In the genomic region with DNA sequence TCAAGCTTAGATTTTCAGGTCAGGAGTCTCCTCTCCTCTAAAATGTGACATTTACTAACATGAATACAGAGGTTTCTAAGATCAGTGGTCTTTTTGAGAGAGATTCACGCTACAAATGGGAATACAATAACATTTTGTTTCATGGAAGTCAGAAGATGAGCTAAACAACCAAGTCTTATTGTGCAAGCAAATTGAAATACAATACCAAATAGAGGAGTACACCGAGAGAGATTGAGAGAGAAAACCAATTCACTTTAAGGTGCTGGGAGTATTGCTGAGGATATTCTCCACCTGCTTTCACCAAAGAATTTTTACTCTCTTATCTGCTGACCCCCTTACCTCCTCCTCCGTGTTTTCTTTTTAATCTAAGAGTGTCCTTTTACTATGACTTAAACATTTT, we compare ENCODE assay signal across 18 cellular contexts. TPM values are rescaled to one million over a fixed set of nuclear protein-coding genes. Genes with fewer than 3 reads are reported as not detected.
DNase-seq lines count a peak whose midpoint lies in the region; ATAC-seq and TF ChIP-seq lines count a peak whose summit lies in the region.
"Had no signal": no experiment of that assay in that cellular context is flagged by ENCODE, and none has a peak within 500 bp of the region (broad histone marks: within the 10 kb centered on the region; RNA-seq: fewer than 3 reads in every experiment).

No MANE protein-coding gene starts in this region.

- no peak for DNase-seq in activated CD8-positive, alpha-beta T cell treated with anti-CD3 and anti-CD28 coated beads for 36 hours
- no peak for DNase-seq in activated CD8-positive, alpha-beta T cell treated with anti-CD3 and anti-CD28 coated beads, Interleukin-2, amount 10 ng/mL, durations not matched to agents 7 days and 5 days
- peak; percentile 86 for DNase-seq in globus pallidus (ENCODE audit: low spot score)
- no peak for DNase-seq in stimulated activated effector memory CD8-positive, alpha-beta T cell treated with anti-CD3 and anti-CD28 coated beads, Interleukin-12 subunit alpha, Interleukin-12 subunit beta, amount 100 ng/mL, for 72 hours (ENCODE audit: low spot score in 2 of 2)
- no peak for DNase-seq in MV-4-11 (lab: John Stamatoyannopoulos, UW)
- DNase-seq: DMS 273 treated with DMSO at 0.1 percent for 48 hours; DND-41; HFFc6; NCI-H1436; NCI-H2029 treated with DMSO at 0.1 percent for 48 hours; NCI-H446 treated with DMSO at 0.1 percent for 48 hours; NK-92 treated with Interleukin-12 subunit alpha and Interleukin-12 subunit beta, amount 100 ng/mL, for 24 hours; Peyer's patch had no signal

- no peaks in the 10 kb centered on the region for H3K27me3 Mint-ChIP-seq in activated CD8-positive, alpha-beta T cell treated with anti-CD3 and anti-CD28 coated beads for 36 hours
- H3K27me3 Mint-ChIP-seq in activated CD8-positive, alpha-beta T cell treated with anti-CD3 and anti-CD28 coated beads, Interleukin-2, amount 10 ng/mL, durations not matched to agents 7 days and 5 days (ENCODE audit: low read depth) = no peaks in the 10 kb centered on the region
- H3K27me3 Mint-ChIP-seq: B cell had no signal

- TF ChIP-seq CTCF in activated CD8-positive, alpha-beta T cell treated with anti-CD3 and anti-CD28 coated beads for 36 hours (IDR thresholded peaks at IDR 0.05) = no peak

- H3K27ac Mint-ChIP-seq in activated CD8-positive, alpha-beta T cell treated with anti-CD3 and anti-CD28 coated beads for 36 hours = peak overlapping the region; percentile 40
- no peak overlapping the region for H3K27ac Mint-ChIP-seq in activated CD8-positive, alpha-beta T cell treated with anti-CD3 and anti-CD28 coated beads, Interleukin-2, amount 10 ng/mL, durations not matched to agents 7 days and 5 days
- peak overlapping the region; percentile 65 for H3K27ac Mint-ChIP-seq in stimulated activated effector memory CD8-positive, alpha-beta T cell treated with anti-CD3 and anti-CD28 coated beads, Interleukin-12 subunit alpha, Interleukin-12 subunit beta, amount 100 ng/mL, for 72 hours
- H3K27ac Mint-ChIP-seq: B cell, HFFc6 had no signal

- peak overlapping the region; percentile 94 for H3K27ac ChIP-seq in angular gyrus (ENCODE audit: low read depth, low read length)
- H3K27ac ChIP-seq: 22Rv1, Peyer's patch had no signal

- H3K9me3 Mint-ChIP-seq in activated CD8-positive, alpha-beta T cell treated with anti-CD3 and anti-CD28 coated beads for 36 hours = no peaks in the 10 kb centered on the region
- no peaks in the 10 kb centered on the region for H3K9me3 Mint-ChIP-seq in activated CD8-positive, alpha-beta T cell treated with anti-CD3 and anti-CD28 coated beads, Interleukin-2, amount 10 ng/mL, durations not matched to agents 7 days and 5 days (ENCODE audit: insufficient read depth)
- no peaks in the 10 kb centered on the region for H3K9me3 Mint-ChIP-seq in stimulated activated effector memory CD8-positive, alpha-beta T cell treated with anti-CD3 and anti-CD28 coated beads, Interleukin-12 subunit alpha, Interleukin-12 subunit beta, amount 100 ng/mL, for 72 hours
- H3K9me3 Mint-ChIP-seq: HFFc6 had no signal

- peaks cover 7% of the 10 kb centered on the region for H3K4me1 Mint-ChIP-seq in activated CD8-positive, alpha-beta T cell treated with anti-CD3 and anti-CD28 coated beads for 36 hours (ENCODE audit: low read depth)
- H3K4me1 Mint-ChIP-seq in activated CD8-positive, alpha-beta T cell treated with anti-CD3 and anti-CD28 coated beads, Interleukin-2, amount 10 ng/mL, durations not matched to agents 7 days and 5 days (ENCODE audit: low read depth) = peaks cover 3% of the 10 kb centered on the region
- peaks cover 13% of the 10 kb centered on the region for H3K4me1 Mint-ChIP-seq in stimulated activated effector memory CD8-positive, alpha-beta T cell treated with anti-CD3 and anti-CD28 coated beads, Interleukin-12 subunit alpha, Interleukin-12 subunit beta, amount 100 ng/mL, for 72 hours

- CTCF ChIA-PET in activated CD8-positive, alpha-beta T cell treated with anti-CD3 and anti-CD28 coated beads for 36 hours (lab: Charles Lee) = interaction anchor here (1.4 to 2.4 kb wide), 3 partner anchors 23 to 118 kb away, joined by 4 to 7 read pairs (median 5); no protein-coding TSS in a partner anchor
- CTCF ChIA-PET in activated CD8-positive, alpha-beta T cell treated with anti-CD3 and anti-CD28 coated beads, Interleukin-2, amount 10 ng/mL, durations not matched to agents 7 days and 5 days (lab: Charles Lee) = interaction anchor here (1.9 to 2.4 kb wide), 3 partner anchors 23 to 120 kb away, joined by 5 to 12 read pairs (median 5); no protein-coding TSS in a partner anchor

- no peak for ATAC-seq in activated CD8-positive, alpha-beta T cell treated with anti-CD3 and anti-CD28 coated beads for 36 hours
- ATAC-seq in activated CD8-positive, alpha-beta T cell treated with anti-CD3 and anti-CD28 coated beads, Interleukin-2, amount 10 ng/mL, durations not matched to agents 7 days and 5 days = no peak
- no peak for ATAC-seq in stimulated activated effector memory CD8-positive, alpha-beta T cell treated with anti-CD3 and anti-CD28 coated beads, Interleukin-12 subunit alpha, Interleukin-12 subunit beta, amount 100 ng/mL, for 72 hours
- ATAC-seq in HG02759 (IDR thresholded peaks at IDR 0.05; ENCODE audit: unreplicated experiment) (no peak), GM18858 (IDR thresholded peaks at IDR 0.05; ENCODE audit: unreplicated experiment) (no peak)

- intact Hi-C loops in activated CD8-positive, alpha-beta T cell treated with anti-CD3 and anti-CD28 coated beads for 36 hours (cut with micrococcal nuclease) = no loop called here

- H3K36me3 Mint-ChIP-seq in activated CD8-positive, alpha-beta T cell treated with anti-CD3 and anti-CD28 coated beads for 36 hours (ENCODE audit: low read depth) = peaks cover 41% of the 10 kb centered on the region
- H3K36me3 Mint-ChIP-seq in activated CD8-positive, alpha-beta T cell treated with anti-CD3 and anti-CD28 coated beads, Interleukin-2, amount 10 ng/mL, durations not matched to agents 7 days and 5 days (ENCODE audit: low read depth) = peaks cover 58% of the 10 kb centered on the region
- H3K36me3 Mint-ChIP-seq in stimulated activated effector memory CD8-positive, alpha-beta T cell treated with anti-CD3 and anti-CD28 coated beads, Interleukin-12 subunit alpha, Interleukin-12 subunit beta, amount 100 ng/mL, for 72 hours = peaks cover 95% of the 10 kb centered on the region

- H3K4me3 Mint-ChIP-seq in activated CD8-positive, alpha-beta T cell treated with anti-CD3 and anti-CD28 coated beads for 36 hours = no peak overlapping the region
- H3K4me3 Mint-ChIP-seq in activated CD8-positive, alpha-beta T cell treated with anti-CD3 and anti-CD28 coated beads, Interleukin-2, amount 10 ng/mL, durations not matched to agents 7 days and 5 days = no peak overlapping the region
- no peak overlapping the region for H3K4me3 Mint-ChIP-seq in stimulated activated effector memory CD8-positive, alpha-beta T cell treated with anti-CD3 and anti-CD28 coated beads, Interleukin-12 subunit alpha, Interleukin-12 subunit beta, amount 100 ng/mL, for 72 hours
- H3K4me3 Mint-ChIP-seq: B cell, HFFc6 had no signal

- POLR2A ChIA-PET in activated CD8-positive, alpha-beta T cell treated with anti-CD3 and anti-CD28 coated beads for 36 hours (lab: Charles Lee) = interaction anchor here (0.8 to 1.8 kb wide), 4 partner anchors 8 to 126 kb away, joined by 3 to 4 read pairs (median 4); no protein-coding TSS in a partner anchor
- POLR2A ChIA-PET in activated CD8-positive, alpha-beta T cell treated with anti-CD3 and anti-CD28 coated beads, Interleukin-2, amount 10 ng/mL, durations not matched to agents 7 days and 5 days (lab: Charles Lee) = no interaction called here

RNA-seq across cellular contexts. Expression of a gene that starts 11.5 kb away (rescaled TPM):
- total RNA-seq in activated CD8-positive, alpha-beta T cell treated with anti-CD3 and anti-CD28 coated beads for 36 hours = 10 to 100 TPM; 17.9 to 19.6 TPM
- total RNA-seq in activated CD8-positive, alpha-beta T cell treated with anti-CD3 and anti-CD28 coated beads, Interleukin-2, amount 10 ng/mL, durations not matched to agents 7 days and 5 days = 10 to 100 TPM; 37.5 to 37.6 TPM

RNA-seq across cellular contexts. Expression of a gene that starts 21.4 kb away (rescaled TPM):
- under 1 TPM; 0.29 to 0.40 TPM for total RNA-seq in activated CD8-positive, alpha-beta T cell treated with anti-CD3 and anti-CD28 coated beads for 36 hours
- under 1 TPM in 1 of 2 experiments, not detected in 1; 0.18 TPM for total RNA-seq in activated CD8-positive, alpha-beta T cell treated with anti-CD3 and anti-CD28 coated beads, Interleukin-2, amount 10 ng/mL, durations not matched to agents 7 days and 5 days
- total RNA-seq: B cell had no signal

RNA-seq across cellular contexts. Expression of a gene that starts 30.5 kb away (rescaled TPM):
- total RNA-seq in activated CD8-positive, alpha-beta T cell treated with anti-CD3 and anti-CD28 coated beads for 36 hours = 100 to 1,000 TPM; 333 to 342 TPM
- 100 to 1,000 TPM; 382 to 383 TPM for total RNA-seq in activated CD8-positive, alpha-beta T cell treated with anti-CD3 and anti-CD28 coated beads, Interleukin-2, amount 10 ng/mL, durations not matched to agents 7 days and 5 days
